Comparison of ENCODE assay signal across 9 cellular contexts in genomic region chr1:54800041-54800898, GRCh38. TPM values are rescaled to one million over a fixed set of nuclear protein-coding genes. Genes with fewer than 3 reads are reported as not detected.
DNase-seq lines count a peak whose midpoint lies in the region; ATAC-seq and TF ChIP-seq lines count a peak whose summit lies in the region.
"Had no signal": no experiment of that assay in that cellular context is flagged by ENCODE, and none has a peak within 500 bp of the region (broad histone marks: within the 10 kb centered on the region; RNA-seq: fewer than 3 reads in every experiment).

No MANE protein-coding gene starts in this region.

- H3K27ac ChIP-seq in iPS DF 6.9 (ENCODE audit: low read length) (no peak overlapping the region), foreskin keratinocyte (no peak overlapping the region)
- H3K27ac ChIP-seq: SJCRH30 had no signal

- H3K9me3 ChIP-seq in iPS DF 6.9 (ENCODE audit: control insufficient read depth, insufficient read depth, low read length), result no peaks in the 10 kb centered on the region
- H3K9me3 ChIP-seq: SJCRH30 had no signal

- H3K4me1 Mint-ChIP-seq in activated B cell treated with CpG ODN at 0.5 μM for 24 hours, result peaks cover 29% of the 10 kb centered on the region

- no peaks in the 10 kb centered on the region for H3K27me3 Mint-ChIP-seq in activated B cell treated with CpG ODN at 0.5 μM for 24 hours

- TF ChIP-seq CTCF in GM12864 (IDR thresholded peaks at IDR 0.05; ENCODE audit: low read depth, low read length, missing control alignments) (no peak), activated B cell treated with CpG ODN at 0.5 μM for 24 hours (IDR thresholded peaks at IDR 0.05) (no peak), foreskin keratinocyte (conservative IDR thresholded peaks at IDR 0.05) (no peak)

- WGBS in iPS DF 6.9 (ENCODE audit: insufficient coverage, insufficient read length), result no CpG with 5 or more reads among the region's 39 CpGs

- intact Hi-C loops in activated B cell treated with CpG ODN at 0.5 μM for 24 hours (cut with micrococcal nuclease), result loop anchor here (2.0 kb wide), 2 partner anchors 87 to 393 kb away; partner anchors contain the start of genes DHCR24 and SSBP3

- H3K27me3 ChIP-seq in iPS DF 6.9 (ENCODE audit: control insufficient read depth, insufficient read depth, low read length) (no peaks in the 10 kb centered on the region; the same call in 1 of the 2 replicates), foreskin keratinocyte (no peaks in the 10 kb centered on the region)
- H3K27me3 ChIP-seq: SJCRH30 had no signal

- H3K4me1 ChIP-seq in iPS DF 6.9 (ENCODE audit: control insufficient read depth, insufficient read depth, low read length) (no peaks in the 10 kb centered on the region), foreskin keratinocyte (peaks cover 6% of the 10 kb centered on the region)
- H3K4me1 ChIP-seq: SJCRH30 had no signal

- no peaks in the 10 kb centered on the region for H3K36me3 ChIP-seq in iPS DF 6.9 (ENCODE audit: control insufficient read depth, insufficient read depth, low read length)
- H3K36me3 ChIP-seq: SJCRH30 had no signal

- H3K4me3 ChIP-seq in GM12864 (ENCODE audit: low read depth, low read length) (peak overlapping the region; percentile 67), iPS DF 6.9 (ENCODE audit: low read length) (peak overlapping the region; percentile 18; the same call in 1 of the 2 replicates)
- H3K4me3 ChIP-seq: SJCRH30 had no signal

- ATAC-seq in activated B cell treated with CpG ODN at 0.5 μM for 24 hours (ENCODE audit: low read depth), result no peak
- no peak for ATAC-seq in foreskin keratinocyte
- no peak for ATAC-seq in GM19023 (IDR thresholded peaks at IDR 0.05; ENCODE audit: unreplicated experiment)

- peak overlapping the region; percentile 18 for H3K27ac Mint-ChIP-seq in activated B cell treated with CpG ODN at 0.5 μM for 24 hours

- POLR2A ChIA-PET in activated B cell treated with CpG ODN at 0.5 μM for 24 hours (lab: Charles Lee), result interaction anchor here (1.1 to 1.6 kb wide), 2 partner anchors 84 to 393 kb away, joined by 3 to 15 read pairs; partner anchors contain the start of gene TTC4

- no peaks in the 10 kb centered on the region for H3K9me3 Mint-ChIP-seq in activated B cell treated with CpG ODN at 0.5 μM for 24 hours

- H3K4me3 Mint-ChIP-seq in activated B cell treated with CpG ODN at 0.5 μM for 24 hours, result peak overlapping the region; percentile 90

- CTCF ChIA-PET in activated B cell treated with CpG ODN at 0.5 μM for 24 hours (lab: Charles Lee), result interaction anchor here (0.7 to 2.4 kb wide), 12 partner anchors 8 to 855 kb away, joined by 3 to 10 read pairs (median 4); partner anchors contain the start of genes DHCR24, IFT25 and TTC4

- H3K36me3 Mint-ChIP-seq in activated B cell treated with CpG ODN at 0.5 μM for 24 hours (ENCODE audit: low read depth), result peaks cover 3% of the 10 kb centered on the region

- DNase-seq in GM12864 (ENCODE audit: low read depth) (no peak), activated B cell treated with CpG ODN at 0.5 μM for 24 hours (no peak), iPS DF 6.9 (ENCODE audit: low read depth, low spot score) (no peak), putamen (ENCODE audit: low spot score) (peak; percentile 74), foreskin keratinocyte (no peak), NCI-H446 (lab: John Stamatoyannopoulos, UW) (no peak), SHP77 treated with DMSO at 0.1 percent for 48 hours (lab: John Stamatoyannopoulos, UW) (no peak)
- DNase-seq: SJCRH30 had no signal

RNA-seq across cellular contexts. Expression of gene TTC22, which starts 0.9 kb away (rescaled TPM):
- total RNA-seq in activated B cell treated with CpG ODN at 0.5 μM for 24 hours, result 4.9 and 6.0 TPM in 2 replicates
- 4.6 and 5.9 TPM in 2 replicates for total RNA-seq in foreskin keratinocyte
- polyA plus RNA-seq in foreskin keratinocyte, result 3.2 and 4.3 TPM in 2 replicates
- total RNA-seq: SJCRH30 had no signal

RNA-seq across cellular contexts. Expression of gene PARS2, which starts 35.9 kb away (rescaled TPM):
- total RNA-seq in activated B cell treated with CpG ODN at 0.5 μM for 24 hours (4.3 and 4.8 TPM in 2 replicates), foreskin keratinocyte (5.9 and 6.2 TPM in 2 replicates)
- polyA plus RNA-seq in foreskin keratinocyte, result 4.0 and 4.4 TPM in 2 replicates
